ENCODE assay signal across 8 cellular contexts in genomic region chr1:156295391-156295947, GRCh38. TPM values are rescaled to one million over a fixed set of nuclear protein-coding genes. Genes with fewer than 3 reads are reported as not detected.
DNase-seq lines count a peak whose midpoint lies in the region; TF ChIP-seq lines count a peak whose summit lies in the region.

Gene GLMP (minus strand): TSS chr1:156295679. CDS start chr1:156295645, 34 bp downstream.

- peak within 1 kb of the TSS; percentile 87 for H3K4me3 Mint-ChIP-seq in osteocyte (ENCODE audit: unreplicated experiment)

- TF ChIP-seq EP300 in transverse colon (IDR thresholded peaks at IDR 0.05; ENCODE audit: low read depth) = no peak

- TF ChIP-seq CTCF in GM10248 (IDR thresholded peaks at IDR 0.05; ENCODE audit: control extremely low read depth, extremely low read depth, low read depth, missing control alignments) (no peak), osteocyte (IDR thresholded peaks at IDR 0.05) (no peak), transverse colon (IDR thresholded peaks at IDR 0.05) (no peak)

- peak within 1 kb of the TSS; percentile 37 to 87 (median 64) for H3K4me3 ChIP-seq in transverse colon

- peaks cover 29% of the 10 kb centered on the region for H3K4me1 Mint-ChIP-seq in osteocyte (ENCODE audit: unreplicated experiment)

- H3K27me3 Mint-ChIP-seq in osteocyte (ENCODE audit: unreplicated experiment) = no peaks in the 10 kb centered on the region

- H3K36me3 ChIP-seq in transverse colon = no peaks in the 10 kb centered on the region

- peak within 1 kb of the TSS; percentile 78 for H3K27ac Mint-ChIP-seq in osteocyte (ENCODE audit: unreplicated experiment)

- H3K36me3 Mint-ChIP-seq in osteocyte (ENCODE audit: unreplicated experiment) = no peaks in the 10 kb centered on the region

- no peaks in the 10 kb centered on the region for H3K27me3 ChIP-seq in transverse colon

- peaks cover 8 to 28% (median 22%) of the 10 kb centered on the region in 4 donors for H3K4me1 ChIP-seq in transverse colon

- in situ Hi-C loops in transverse colon (cut with MboI; ENCODE audit: low pct_ligation_motif_present in 1 of 4, low pct_unique_long_range_greater_than_20kb in 1 of 4, low sequenced_read_pairs in 3 of 4) = no loop called here

- CTCF ChIA-PET in GM10248 (lab: Yijun Ruan, JAX) = no interaction called here

- POLR2A ChIA-PET in GM10248 (lab: Yijun Ruan, JAX) = interaction anchor here (0.6 kb wide), 1 partner anchor 85 kb away, joined by 7 read pairs; no protein-coding TSS in a partner anchor

- intact Hi-C loops in cardiac septum (cut with DNase I) = no loop called here
- intact Hi-C loops in transverse colon (cut with DNase I; ENCODE audit: low total_unique reads) = no loop called here

- TF ChIP-seq POLR2A in transverse colon (IDR thresholded peaks at IDR 0.05) = no peak

- no peaks in the 10 kb centered on the region for H3K9me3 ChIP-seq in transverse colon

- DNase-seq in GM10248 (ENCODE audit: extremely low spot score) = peak; percentile 79
- DNase-seq in Kasumi-1 (lab: John Stamatoyannopoulos, UW) = peak; percentile 53 to 76
- peak; percentile 43 for DNase-seq in T follicular helper cell (ENCODE audit: low read depth)
- DNase-seq in amniotic stem cell (lab: John Stamatoyannopoulos, UW) = peak; percentile 17
- peak; percentile 88 for DNase-seq in cardiac septum (ENCODE audit: low spot score)
- no peak for DNase-seq in osteocyte (ENCODE audit: extremely low spot score, unreplicated experiment)
- DNase-seq in transverse colon = peak; percentile 77
- no peak for DNase-seq in NCI-H128 (lab: John Stamatoyannopoulos, UW; ENCODE audit: unreplicated experiment)

- 0 to 1% methylated on average over 7 to 17 of the region's 17 CpGs for WGBS in transverse colon (ENCODE audit: low coverage in 1 of 2), 2 donors

- H3K9me3 Mint-ChIP-seq in osteocyte (ENCODE audit: unreplicated experiment) = no peaks in the 10 kb centered on the region

- H3K27ac ChIP-seq in transverse colon = peak within 1 kb of the TSS; percentile 57 to 77 (median 60)

RNA-seq across cellular contexts. Expression of gene GLMP, which starts in this region (rescaled TPM):
- total RNA-seq in cardiac septum (15.2 TPM), osteocyte (77.1 and 86.4 TPM in 2 replicates), transverse colon (10 to 100 TPM in 3 of 4 donors, 1 to 10 TPM in 1; 4.0 to 65.9 (median 38.2) TPM)

Comparison
In these comparisons a context has a peak if more than half of its experiments do, and no peak if none do; other contexts are left out.
1. DNase-seq: peak in GM10248 (single experiment), Kasumi-1 (2 of 2), T follicular helper cell (single experiment), amniotic stem cell (single experiment), cardiac septum (single experiment) and transverse colon (single experiment); none in osteocyte (single experiment) and NCI-H128 (single experiment).